Comparison of ENCODE assay signal across 11 cellular contexts in the genomic region with DNA sequence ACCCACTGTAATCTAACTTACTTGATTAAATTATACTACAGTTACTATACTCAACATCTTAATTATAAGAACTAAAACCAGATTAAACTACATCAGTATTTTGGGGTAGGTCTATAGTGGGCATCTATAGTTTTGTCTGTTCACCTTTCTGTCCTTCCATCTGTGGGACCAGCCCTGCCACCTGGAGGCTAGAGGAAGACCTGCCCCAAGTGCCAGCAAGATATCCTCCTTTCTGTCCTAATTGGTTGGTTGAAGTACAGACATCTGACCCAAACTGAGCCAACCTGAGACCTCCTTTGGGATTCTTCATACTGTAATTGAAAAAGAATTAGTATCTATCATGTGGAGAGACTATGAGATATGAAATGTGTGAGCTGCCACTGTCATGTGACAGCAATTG.
DNase-seq lines count a peak whose midpoint lies in the region; ATAC-seq and TF ChIP-seq lines count a peak whose summit lies in the region.
"Had no signal": no experiment of that assay in that cellular context is flagged by ENCODE, and none has a peak within 500 bp of the region (broad histone marks: within the 10 kb centered on the region; RNA-seq: fewer than 3 reads in every experiment).

No MANE protein-coding gene starts in this region.

- CTCF ChIA-PET in SK-N-SH (lab: Yijun Ruan, JAX): interaction anchor here (0.7 kb wide), 1 partner anchor 570 kb away, joined by 3 read pairs; no protein-coding TSS in a partner anchor

- TF ChIP-seq POLR2A in right lobe of liver (IDR thresholded peaks at IDR 0.05): no peak

- no peak overlapping the region for H3K4me2 ChIP-seq in SK-N-SH

- H3K4me3 ChIP-seq in HFF-Myc (replicated peaks; ENCODE audit: low read depth, low read length) (no peak overlapping the region), SK-N-SH (ENCODE audit: low read depth in 2 of 2, low read length in 1 of 2) (no peak overlapping the region), right lobe of liver (no peak overlapping the region)
- H3K4me3 ChIP-seq: testis had no signal

- no peaks in the 10 kb centered on the region for H4K20me1 ChIP-seq in SK-N-SH (ENCODE audit: insufficient read depth)

- peak in 3 of 4 donors; percentile 33 to 64 (median 37) for ATAC-seq in right lobe of liver

- no peaks in the 10 kb centered on the region for H3F3A ChIP-seq in SK-N-SH (replicated peaks; ENCODE audit: insufficient read depth)

- H3K9me2 ChIP-seq in SK-N-SH: no peaks in the 10 kb centered on the region

- H3K9ac ChIP-seq in SK-N-SH: no peak overlapping the region

- POLR2A ChIA-PET in SK-N-SH (lab: Yijun Ruan, JAX): no interaction called here

- H3K79me2 ChIP-seq in SK-N-SH (ENCODE audit: insufficient read depth): no peaks in the 10 kb centered on the region

- no peaks in the 10 kb centered on the region for H3K36me3 ChIP-seq in SK-N-SH (replicated peaks in 1 of 2; ENCODE audit: control insufficient read depth in 1 of 2, insufficient read depth in 2 of 2, low read length in 1 of 2)
- no peaks in the 10 kb centered on the region for H3K36me3 ChIP-seq in right lobe of liver

- peak; percentile 18; the same call in 1 of the 2 replicates for TF ChIP-seq RAD21 in SK-N-SH (IDR thresholded peaks at IDR 0.05; ENCODE audit: low read length)

- intact Hi-C loops in right lobe of liver (cut with DNase I): no loop called here

- no peak overlapping the region for H2AFZ ChIP-seq in SK-N-SH (ENCODE audit: low read depth)

- no peak for TF ChIP-seq EP300 in SK-N-SH (IDR thresholded peaks at IDR 0.05; ENCODE audit: borderline replicate concordance in 1 of 2, low read depth in 1 of 2, low read length in 1 of 2)

- H3K4me1 ChIP-seq in SK-N-SH (ENCODE audit: control insufficient read depth in 1 of 2, insufficient read depth in 2 of 2, low read depth in 1 of 2, low read length in 1 of 2): no peaks in the 10 kb centered on the region; a peak in 1 of 4 replicates
- H3K4me1 ChIP-seq in right lobe of liver: no peaks in the 10 kb centered on the region
- H3K4me1 ChIP-seq: testis had no signal

- H3K9me3 ChIP-seq in SK-N-SH (no peaks in the 10 kb centered on the region), right lobe of liver (no peaks in the 10 kb centered on the region)
- H3K9me3 ChIP-seq: testis had no signal

- TF ChIP-seq CTCF in HFF-Myc (IDR thresholded peaks at IDR 0.05; ENCODE audit: low read depth, low read length, missing control alignments) (peak; percentile 21), SK-N-SH (IDR thresholded peaks at IDR 0.05) (peak; percentile 28; the same call in 1 of the 2 replicates), right lobe of liver (IDR thresholded peaks at IDR 0.05) (peak in 3 of 4 donors; percentile 11 to 34 (median 34))

- H3K27me3 ChIP-seq in SK-N-SH (ENCODE audit: insufficient read depth): no peaks in the 10 kb centered on the region
- no peaks in the 10 kb centered on the region for H3K27me3 ChIP-seq in right lobe of liver
- H3K27me3 ChIP-seq: testis had no signal

- H3K27ac ChIP-seq in SK-N-SH (ENCODE audit: low read depth in 2 of 2, low read length in 1 of 2) (no peak overlapping the region), right lobe of liver (no peak overlapping the region)
- H3K27ac ChIP-seq: testis had no signal

- DNase-seq in DMS 273 (lab: John Stamatoyannopoulos, UW; ENCODE audit: unreplicated experiment) (peak; percentile 10), DMS 273 treated with DMSO at 0.1 percent for 48 hours (lab: John Stamatoyannopoulos, UW) (no peak), HFF-Myc (ENCODE audit: extremely low read depth, low read depth) (no peak), SK-N-SH (no peak), right lobe of liver (peak in 1 of 3 donors; percentile 24), NCI-H2081 treated with DMSO at 0.1 percent for 48 hours (lab: John Stamatoyannopoulos, UW) (no peak), NOMO-1 treated with dmso at 0.1 percent for 144 hours (lab: John Stamatoyannopoulos, UW; ENCODE audit: unreplicated experiment) (no peak), amniotic stem cell (lab: John Stamatoyannopoulos, UW) (no peak)
- DNase-seq: 8988T, KG1, testis had no signal

TF ChIP-seq in SK-N-SH, 30 proteins besides CTCF, POLR2A, EP300 and RAD21:
- no peak for TF ChIP-seq FOXM1 (IDR thresholded peaks at IDR 0.05; ENCODE audit: low read depth)
- TF ChIP-seq SMC3 (IDR thresholded peaks at IDR 0.05; ENCODE audit: low read depth, low read length): 0 out of 2 replicates have a peak, but pooled peaks have one; percentile 24
